In the genomic region with DNA sequence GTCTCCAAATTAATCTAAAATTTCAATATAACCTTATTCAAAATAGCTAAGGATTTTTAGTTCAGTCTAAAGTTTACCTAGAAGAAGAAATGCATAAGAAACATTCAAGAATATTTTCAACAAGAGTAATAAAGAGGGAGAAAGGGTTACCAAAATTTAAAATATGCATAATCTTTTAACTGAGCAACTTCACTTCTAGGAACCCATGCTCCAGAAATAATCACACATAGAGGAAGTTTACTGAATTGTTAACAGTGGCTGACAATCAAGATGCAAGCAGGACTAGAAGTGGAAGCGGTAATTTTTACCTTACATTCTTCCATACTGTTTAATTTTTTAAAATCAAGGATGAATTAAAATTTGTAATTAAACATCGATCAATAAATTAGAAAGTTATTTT, we compare ENCODE assay signal across 8 cellular contexts. TPM values are rescaled to one million over a fixed set of nuclear protein-coding genes. Genes with fewer than 3 reads are reported as not detected.
DNase-seq lines count a peak whose midpoint lies in the region; ATAC-seq and TF ChIP-seq lines count a peak whose summit lies in the region.

No MANE protein-coding gene starts in this region.

- intact Hi-C loops in Calu3 (cut with micrococcal nuclease; ENCODE audit: unreplicated experiment): loop anchor here (2.0 to 5.0 kb wide), 2 partner anchors 19 to 36 kb away; no protein-coding TSS in a partner anchor
- intact Hi-C loops in colonic mucosa (cut with DNase I): no loop called here

- no peaks in the 10 kb centered on the region for H3K9me3 Mint-ChIP-seq in Calu3 (ENCODE audit: low read depth, unreplicated experiment)

- TF ChIP-seq CTCF in Calu3 (IDR thresholded peaks at IDR 0.05; ENCODE audit: unreplicated experiment): no peak
- no peak for TF ChIP-seq CTCF in colonic mucosa (IDR thresholded peaks at IDR 0.05)

- no peaks in the 10 kb centered on the region for H3K27me3 ChIP-seq in colonic mucosa
- H3K27me3 ChIP-seq in neuron (ENCODE audit: insufficient read depth, low read length): no peaks in the 10 kb centered on the region

- no peaks in the 10 kb centered on the region for H3K4me1 ChIP-seq in colonic mucosa
- H3K4me1 ChIP-seq in neuron (ENCODE audit: insufficient read depth, low read length): peaks cover 23% of the 10 kb centered on the region

- H3K4me1 Mint-ChIP-seq in Calu3 (ENCODE audit: low read depth, unreplicated experiment): peaks cover 21% of the 10 kb centered on the region

- H3K4me3 Mint-ChIP-seq in Calu3 (ENCODE audit: low read depth, unreplicated experiment): peak overlapping the region; percentile 99

- no peaks in the 10 kb centered on the region for H3K36me3 ChIP-seq in colonic mucosa
- H3K36me3 ChIP-seq in neuron (ENCODE audit: insufficient read depth, low read length): no peaks in the 10 kb centered on the region

- peak overlapping the region; percentile 93 for H3K27ac ChIP-seq in colonic mucosa

- H3K9me3 ChIP-seq in colonic mucosa: no peaks in the 10 kb centered on the region
- H3K9me3 ChIP-seq in neuron (ENCODE audit: low read length): peaks cover 3% of the 10 kb centered on the region

- H3K4me3 ChIP-seq in colonic mucosa: peak overlapping the region; percentile 57
- H3K4me3 ChIP-seq in neuron (ENCODE audit: low read length): peak overlapping the region; percentile 97

- CTCF ChIA-PET in Calu3 (lab: Charles Lee): no interaction called here

- peak overlapping the region; percentile 87 for H3K27ac Mint-ChIP-seq in Calu3 (ENCODE audit: unreplicated experiment)

- no TSS peak for BruUV-seq in Calu3 (replicated peaks; lab: Mats Ljungman, UMichigan)

- no peak for DNase-seq in Calu3
- DNase-seq in MV-4-11 (lab: John Stamatoyannopoulos, UW): peak; percentile 32
- no peak for DNase-seq in colonic mucosa
- DNase-seq in NCI-H524 treated with DMSO at 0.1 percent for 48 hours (lab: John Stamatoyannopoulos, UW): no peak
- no peak for DNase-seq in dedifferentiated amniotic fluid mesenchymal stem cell (ENCODE audit: extremely low spot score)
- DNase-seq in NCI-H510A treated with DMSO at 0.1 percent for 48 hours (lab: John Stamatoyannopoulos, UW): no peak

- no peak for ATAC-seq in GM21529 (IDR thresholded peaks at IDR 0.05; ENCODE audit: unreplicated experiment)

- peak overlapping the region in 1 of 2 donors; percentile 40 for H3K9ac ChIP-seq in colonic mucosa (ENCODE audit: low read depth in 2 of 2, low read length in 2 of 2)

- H3K36me3 Mint-ChIP-seq in Calu3 (ENCODE audit: insufficient read depth, unreplicated experiment): peaks cover 60% of the 10 kb centered on the region

- no peaks in the 10 kb centered on the region for H3K27me3 Mint-ChIP-seq in Calu3 (ENCODE audit: unreplicated experiment)

- H2AFZ ChIP-seq in neuron (ENCODE audit: low read depth, low read length): no peak overlapping the region

RNA-seq across cellular contexts. Expression of gene PJA2, which starts 1.9 kb away (rescaled TPM):
- total RNA-seq in Calu3 (2022) (81.0 and 89.0 TPM in 2 replicates), colonic mucosa (100 to 1,000 TPM in 1 of 2 donors, 10 to 100 TPM in 1; 55.9 to 102 TPM)
